ENCODE assay signal across 11 cellular contexts in the genomic region with DNA sequence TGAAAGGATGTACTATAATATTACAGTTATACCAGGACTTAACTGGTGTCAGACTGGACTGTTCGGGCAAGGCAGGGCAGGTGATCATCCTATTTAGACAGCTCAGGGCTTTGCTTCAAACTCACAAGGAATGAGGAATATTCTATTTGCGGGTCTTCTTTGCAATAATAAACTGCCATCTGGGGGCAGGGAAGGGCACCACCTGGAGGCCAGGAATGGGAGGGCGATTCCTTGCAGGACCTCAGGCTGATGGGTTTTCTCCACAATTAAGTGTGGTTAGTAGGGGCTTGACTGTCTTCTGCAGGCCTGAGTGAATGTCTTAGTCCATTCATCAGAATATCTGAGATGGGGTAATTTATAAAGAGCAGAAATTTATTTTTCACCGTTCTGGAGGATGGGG.
DNase-seq lines count a peak whose midpoint lies in the region; ATAC-seq and TF ChIP-seq lines count a peak whose summit lies in the region.
"Had no signal": no experiment of that assay in that cellular context is flagged by ENCODE, and none has a peak within 500 bp of the region (broad histone marks: within the 10 kb centered on the region; RNA-seq: fewer than 3 reads in every experiment).

No MANE protein-coding gene starts in this region.

- CTCF ChIA-PET in PC-9 (lab: Charles Lee), result no interaction called here

- DNase-seq in DMS 273 (lab: John Stamatoyannopoulos, UW; ENCODE audit: unreplicated experiment), result peak; percentile 17
- no peak for DNase-seq in DMS 273 treated with DMSO at 0.1 percent for 48 hours (lab: John Stamatoyannopoulos, UW)
- peak in 2 of 4 donors; percentile 3 to 27 for DNase-seq in body of pancreas
- DNase-seq in nephron progenitor cell, result peak; percentile 15
- DNase-seq in PC-9, result no peak
- no peak for DNase-seq in NCI-H2029 (lab: John Stamatoyannopoulos, UW)
- DNase-seq: Karpas-422, lower lobe of right lung had no signal

- 27 to 64% methylated on average over 4 of the region's 4 CpGs for WGBS in body of pancreas, 2 donors

- no peak overlapping the region for H3K4me2 ChIP-seq in PC-9

- no peaks in the 10 kb centered on the region for H4K20me1 ChIP-seq in PC-9 (ENCODE audit: insufficient read depth)

- POLR2A ChIA-PET in PC-9 (lab: Charles Lee; ENCODE audit: unreplicated experiment), result no interaction called here

- H3K4me3 Mint-ChIP-seq in nephron progenitor cell, result no peak overlapping the region

- H3K27me3 ChIP-seq in body of pancreas (no peaks in the 10 kb centered on the region), PC-9 (ENCODE audit: insufficient read depth, low read depth) (peaks cover 24% of the 10 kb centered on the region)

- H3K36me3 ChIP-seq in body of pancreas (replicated peaks in 1 of 2; ENCODE audit: insufficient read depth in 1 of 2, low read depth in 2 of 2) (no peaks in the 10 kb centered on the region), PC-9 (ENCODE audit: low read depth) (no peaks in the 10 kb centered on the region)
- H3K36me3 ChIP-seq: lower lobe of right lung had no signal

- no peak overlapping the region for H3K27ac ChIP-seq in body of pancreas
- no peak overlapping the region for H3K27ac ChIP-seq in PC-9
- H3K27ac ChIP-seq: lower lobe of right lung had no signal

- H3K27me3 Mint-ChIP-seq in nephron progenitor cell (ENCODE audit: low read depth, poor library complexity), result peaks cover 9% of the 10 kb centered on the region

- ATAC-seq in HG02610 (IDR thresholded peaks at IDR 0.05; ENCODE audit: unreplicated experiment), result peak; percentile 58
- no peak for ATAC-seq in body of pancreas
- ATAC-seq in GM18520 (IDR thresholded peaks at IDR 0.05; ENCODE audit: unreplicated experiment), result no peak
- ATAC-seq: GM12878 had no signal

- H3F3A ChIP-seq in PC-9 (ENCODE audit: insufficient read depth, low read depth), result no peaks in the 10 kb centered on the region

- intact Hi-C loops in body of pancreas (cut with DNase I) (no loop called here), PC-9 (cut with micrococcal nuclease; ENCODE audit: unreplicated experiment) (no loop called here)

- no peak overlapping the region for H2AFZ ChIP-seq in PC-9

- H3K9me3 Mint-ChIP-seq in nephron progenitor cell, result no peaks in the 10 kb centered on the region

- H3K9me3 ChIP-seq in body of pancreas (no peaks in the 10 kb centered on the region), PC-9 (ENCODE audit: insufficient read depth, low read depth) (no peaks in the 10 kb centered on the region)
- H3K9me3 ChIP-seq: lower lobe of right lung had no signal

- H3K9me2 ChIP-seq in PC-9 (ENCODE audit: insufficient read depth), result no peaks in the 10 kb centered on the region

- H3K4me3 ChIP-seq in body of pancreas (no peak overlapping the region), PC-9 (no peak overlapping the region)
- H3K4me3 ChIP-seq: GM12878, lower lobe of right lung had no signal

- H3K36me3 Mint-ChIP-seq in nephron progenitor cell (ENCODE audit: low read depth), result no peaks in the 10 kb centered on the region

- H3K4me1 Mint-ChIP-seq in nephron progenitor cell, result peaks cover 18% of the 10 kb centered on the region

- no peaks in the 10 kb centered on the region for H3K4me1 ChIP-seq in body of pancreas
- H3K4me1 ChIP-seq in PC-9 (replicated peaks; ENCODE audit: insufficient read depth), result no peaks in the 10 kb centered on the region
- H3K4me1 ChIP-seq: lower lobe of right lung had no signal

- TF ChIP-seq CTCF in body of pancreas (IDR thresholded peaks at IDR 0.05), result peak in 6 of 7 experiments; percentile 13 to 57 (median 38)
- peak; percentile 43 for TF ChIP-seq CTCF in nephron progenitor cell (IDR thresholded peaks at IDR 0.05)
- no peak for TF ChIP-seq CTCF in PC-9 (conservative IDR thresholded peaks at IDR 0.05)

- no peaks in the 10 kb centered on the region for H3K79me2 ChIP-seq in PC-9 (ENCODE audit: low read depth)

- H3K27ac Mint-ChIP-seq in nephron progenitor cell, result no peak overlapping the region

- no peak for TF ChIP-seq POLR2A in body of pancreas (IDR thresholded peaks at IDR 0.05)

- no TSS peak for BruUV-seq in PC-9 (replicated peaks; lab: Mats Ljungman, UMichigan)

Comparison
In these comparisons a context has a peak if more than half of its experiments do, and no peak if none do; other contexts are left out.
1. DNase-seq: peak in DMS 273 (single experiment) and nephron progenitor cell (single experiment); none in DMS 273 treated with DMSO at 0.1 percent for 48 hours (single experiment), PC-9 (0 of 2) and NCI-H2029 (single experiment).